In genomic region chr12:14773685-14774073, GRCh38 we compare ENCODE assay signal across 8 cellular contexts. TPM values are rescaled to one million over a fixed set of nuclear protein-coding genes. Genes with fewer than 3 reads are reported as not detected.
DNase-seq lines count a peak whose midpoint lies in the region; ATAC-seq and TF ChIP-seq lines count a peak whose summit lies in the region.

No MANE protein-coding gene starts in this region.

- peak overlapping the region; percentile 33 for H3K27ac ChIP-seq in PC-3 (ENCODE audit: low read length)

- peak overlapping the region; percentile 97 for H3K4me3 Mint-ChIP-seq in progenitor cell of endocrine pancreas (ENCODE audit: low read depth)

- H3K4me1 ChIP-seq in HAP-1 (peaks cover 12% of the 10 kb centered on the region), PC-3 (ENCODE audit: insufficient read depth, low read length) (peaks cover 42% of the 10 kb centered on the region)

- H3K4me3 ChIP-seq in HAP-1 (peak overlapping the region; percentile 45), PC-3 (ENCODE audit: low read length) (peak overlapping the region; percentile 92), epithelial cell of proximal tubule (ENCODE audit: low read depth, low read length) (peak overlapping the region; percentile 87)

- H3K36me3 ChIP-seq in HAP-1 (replicated peaks) (no peaks in the 10 kb centered on the region; the same call in 1 of the 2 replicates), PC-3 (ENCODE audit: low read depth, low read length) (no peaks in the 10 kb centered on the region)

- peaks cover 44% of the 10 kb centered on the region for H3K79me2 ChIP-seq in PC-3 (ENCODE audit: low read length)

- CTCF ChIA-PET in PC-3 (lab: Charles Lee), result no interaction called here

- H3K27me3 ChIP-seq in HAP-1 (ENCODE audit: low read depth), result no peaks in the 10 kb centered on the region
- no peaks in the 10 kb centered on the region for H3K27me3 ChIP-seq in PC-3 (ENCODE audit: low read length)

- H3K36me3 Mint-ChIP-seq in progenitor cell of endocrine pancreas (ENCODE audit: insufficient read depth), result peaks cover 2% of the 10 kb centered on the region

- H3K9ac ChIP-seq in PC-3 (ENCODE audit: low read length), result peak overlapping the region; percentile 55

- H3K27ac Mint-ChIP-seq in progenitor cell of endocrine pancreas, result peak overlapping the region; percentile 98

- no peaks in the 10 kb centered on the region for H3F3A ChIP-seq in PC-3 (ENCODE audit: low read length, unreplicated experiment)

- intact Hi-C loops in PC-3 (cut with micrococcal nuclease), result loop anchor here (2.0 kb wide), 1 partner anchor 71 kb away; no protein-coding TSS in a partner anchor

- H3K9me3 ChIP-seq in HAP-1 (no peaks in the 10 kb centered on the region), PC-3 (ENCODE audit: low read length) (no peaks in the 10 kb centered on the region)

- H3K27me3 Mint-ChIP-seq in progenitor cell of endocrine pancreas, result no peaks in the 10 kb centered on the region

- DNase-seq in HAP-1 (ENCODE audit: low spot score in 2 of 2) (no peak), PC-3 (peak; percentile 37), epithelial cell of proximal tubule (ENCODE audit: low read depth) (no peak), progenitor cell of endocrine pancreas (ENCODE audit: low spot score, unreplicated experiment) (peak; percentile 38), occipital lobe (lab: John Stamatoyannopoulos, UW) (no peak), hepatic stellate cell (ENCODE audit: low spot score) (no peak)

- H4K20me1 ChIP-seq in PC-3 (ENCODE audit: low read length), result no peaks in the 10 kb centered on the region; the same call in 1 of the 2 replicates

- H3K4me1 Mint-ChIP-seq in progenitor cell of endocrine pancreas (ENCODE audit: low read depth), result peaks cover 54% of the 10 kb centered on the region

- ATAC-seq in GM18508 (IDR thresholded peaks at IDR 0.05; ENCODE audit: insufficient read depth, unreplicated experiment) (peak; percentile 16), PC-3 (peak; percentile 24), esophagus mucosa (no peak)

- in situ Hi-C loops in HAP-1 (cut with MboI; ENCODE audit: low sequenced_read_pairs), result no loop called here

- BruUV-seq in PC-3 (replicated peaks; lab: Mats Ljungman, UMichigan), result no TSS peak

- no peaks in the 10 kb centered on the region for H3K9me3 Mint-ChIP-seq in progenitor cell of endocrine pancreas (ENCODE audit: low read depth)

- no peak for TF ChIP-seq CTCF in PC-3 (conservative IDR thresholded peaks at IDR 0.05; ENCODE audit: low read depth, low read length)
- no peak for TF ChIP-seq CTCF in epithelial cell of proximal tubule (conservative IDR thresholded peaks at IDR 0.05; ENCODE audit: low read depth, low read length)
- TF ChIP-seq CTCF in progenitor cell of endocrine pancreas (IDR thresholded peaks at IDR 0.05; ENCODE audit: unreplicated experiment), result no peak

- H3K9me2 ChIP-seq in PC-3 (replicated peaks; ENCODE audit: low read length), result no peaks in the 10 kb centered on the region

- POLR2A ChIA-PET in PC-3 (lab: Charles Lee; ENCODE audit: unreplicated experiment), result no interaction called here

- H3K4me2 ChIP-seq in PC-3 (ENCODE audit: low read length), result peak overlapping the region; percentile 89

- peak overlapping the region; percentile 94 for H2AFZ ChIP-seq in PC-3 (ENCODE audit: low read length)

RNA-seq across cellular contexts. Expression of gene WBP11, which starts 29.6 kb away (rescaled TPM):
- total RNA-seq in PC-3 (2014; rRNA removed) (20.0 and 21.4 TPM in 2 replicates), epithelial cell of proximal tubule (20.4 and 27.6 TPM in 2 replicates), progenitor cell of endocrine pancreas (112 and 117 TPM in 2 replicates), occipital lobe (16.1 TPM), esophagus mucosa (28.5 TPM)

RNA-seq across cellular contexts. Expression of gene C12orf60, which starts 29.8 kb away (rescaled TPM):
- total RNA-seq in PC-3 (2014; rRNA removed) (0.29 and 0.47 TPM in 2 replicates), epithelial cell of proximal tubule (1.2 and 1.5 TPM in 2 replicates), progenitor cell of endocrine pancreas (2.7 and 3.5 TPM in 2 replicates), occipital lobe (3.6 TPM), esophagus mucosa (0.76 TPM)

RNA-seq across cellular contexts. Expression of gene SMCO3, which starts 40.3 kb away (rescaled TPM):
- total RNA-seq in PC-3 (2014; rRNA removed) (not detected in 2 replicates), epithelial cell of proximal tubule (0.07 TPM in 1 of 2 replicates, not detected in the other), progenitor cell of endocrine pancreas (not detected in 2 replicates), occipital lobe (not detected), esophagus mucosa (not detected)

Comparison
In these comparisons a context has a peak if more than half of its experiments do, and no peak if none do; other contexts are left out.
1. DNase-seq: peak in PC-3 (single experiment) and progenitor cell of endocrine pancreas (single experiment); none in HAP-1 (0 of 2), epithelial cell of proximal tubule (single experiment), occipital lobe (single experiment) and hepatic stellate cell (single experiment).
2. Peak in every context shown above with its lines, with median percentiles within 50 percentile points of each other: H3K4me3 ChIP-seq.